ENCODE assay signal across 8 cellular contexts in the genomic region with DNA sequence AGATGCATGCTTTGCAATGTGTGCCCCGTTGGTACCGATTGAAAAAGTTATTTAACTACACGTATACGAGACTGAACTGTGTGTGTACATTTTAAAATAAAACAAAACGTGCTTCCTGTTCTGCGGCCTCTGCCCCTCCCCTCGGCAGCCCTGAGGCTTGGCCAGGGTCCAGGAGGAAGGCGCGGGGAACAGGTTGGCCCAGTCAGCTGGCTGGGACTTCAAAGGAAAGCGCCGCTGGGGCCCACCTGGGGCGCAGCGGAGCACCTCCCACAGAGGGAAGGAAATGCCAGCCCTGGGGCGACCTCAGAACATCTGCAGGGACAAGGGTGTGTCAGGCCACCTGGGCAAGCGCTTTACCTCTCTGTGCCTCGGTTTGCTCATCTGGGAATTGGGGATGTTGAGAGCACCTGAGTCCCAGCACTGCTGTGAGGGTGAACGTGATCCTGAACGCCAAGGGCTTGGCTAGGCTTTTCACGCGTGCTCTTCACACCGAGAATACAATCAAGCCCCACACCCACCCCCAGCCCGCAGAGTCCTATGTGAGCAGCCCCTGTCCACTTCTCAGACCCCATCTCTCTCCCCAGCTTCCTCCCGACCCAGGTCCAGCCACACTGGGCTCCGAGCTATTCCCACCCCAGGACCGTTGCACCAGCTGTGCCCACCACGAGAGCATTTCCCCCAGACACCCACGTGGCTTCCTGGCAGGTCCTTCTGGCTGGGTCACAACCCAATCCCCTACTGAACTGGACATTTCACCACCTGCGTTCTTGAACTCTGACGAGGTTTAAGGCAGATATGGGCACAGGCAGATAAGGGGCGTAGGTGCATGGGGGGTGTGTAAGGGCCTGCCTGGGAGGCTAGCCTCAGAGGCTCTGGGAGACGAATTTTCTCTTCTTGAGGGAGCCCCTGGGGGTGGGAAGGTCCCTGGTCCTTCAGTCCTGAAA. TPM values are rescaled to one million over a fixed set of nuclear protein-coding genes. Genes with fewer than 3 reads are reported as not detected.
DNase-seq lines count a peak whose midpoint lies in the region; ATAC-seq and TF ChIP-seq lines count a peak whose summit lies in the region.

No MANE protein-coding gene starts in this region.

- H3K27me3 ChIP-seq in BLaER1 (no peaks in the 10 kb centered on the region), HL-60 (ENCODE audit: insufficient read depth, poor library complexity, severe bottlenecking) (peaks cover 5% of the 10 kb centered on the region)

- no peaks in the 10 kb centered on the region for H3K36me3 ChIP-seq in BLaER1

- peaks cover 9% of the 10 kb centered on the region for H3K9me3 ChIP-seq in BLaER1

- H3K9ac ChIP-seq in BLaER1 = no peak overlapping the region

- H4K20me1 ChIP-seq in BLaER1 = 0 out of 2 replicates have a peak, but pooled peaks cover 3% of the 10 kb centered on the region

- TF ChIP-seq CTCF in HL-60 (IDR thresholded peaks at IDR 0.05; ENCODE audit: insufficient read depth, low read length) = no peak

- peak; percentile 68 for ATAC-seq in GM19395 (IDR thresholded peaks at IDR 0.05; ENCODE audit: unreplicated experiment)

- intact Hi-C loops in cardiac septum (cut with DNase I) = no loop called here

- peak overlapping the region; percentile 39 for H3K27ac ChIP-seq in BLaER1
- H3K27ac ChIP-seq in HL-60 (replicated peaks) = no peak overlapping the region

- peak overlapping the region; percentile 72 for H3K4me2 ChIP-seq in BLaER1

- H3K4me3 ChIP-seq in BLaER1 = no peak overlapping the region
- H3K4me3 ChIP-seq in HL-60 (replicated peaks; ENCODE audit: insufficient read depth, low read length) = no peak overlapping the region

- DNase-seq in HL-60 (ENCODE audit: low read depth in 1 of 2, low spot score in 1 of 2) = peak; percentile 90
- peak; percentile 80 for DNase-seq in NOMO-1 treated with DMSO at 0.1 percent for 48 hours (lab: John Stamatoyannopoulos, UW; ENCODE audit: unreplicated experiment)
- peak; percentile 72 to 73 for DNase-seq in activated T-cell treated with anti-CD3 and anti-CD28 coated beads, Interleukin-2, amount 50 U/mL, for 48 hours
- peak; percentile 87 for DNase-seq in cardiac septum (ENCODE audit: low spot score)
- peak; percentile 46 to 70 for DNase-seq in stimulated activated CD4-positive, alpha-beta T cell treated with anti-CD3 and anti-CD28 coated beads, Interleukin-15, amount 100 ng/mL, for 1 hour (ENCODE audit: low read depth in 1 of 2, low spot score in 1 of 2)
- no peak for DNase-seq in retina

- peaks cover 72% of the 10 kb centered on the region for H3K4me1 ChIP-seq in BLaER1

RNA-seq across cellular contexts. Expression of gene NCOR2, which starts 41.9 kb away (rescaled TPM):
- total RNA-seq in cardiac septum = 159 TPM
